34 cellular contexts compared by ENCODE assay signal in genomic region chr6:95109212-95109611, GRCh38.
"Had no signal": no experiment of that assay in that cellular context is flagged by ENCODE, and none has a peak within 500 bp of the region (broad histone marks: within the 10 kb centered on the region; RNA-seq: fewer than 3 reads in every experiment).

No MANE protein-coding gene starts in this region.

- FAIRE-seq: astrocyte, bronchial epithelial cell had no signal

- ATAC-seq: activated naive CD4-positive, alpha-beta T cell treated with anti-CD3 and anti-CD28 coated beads, Interleukin-2, amount 50 U/mL, for 72 hours; activated naive CD8-positive, alpha-beta T cell treated with anti-CD3 and anti-CD28 coated beads, Interleukin-2, amount 50 U/mL, for 24 hours; activated T-cell treated with anti-CD3 and anti-CD28 coated beads, Interleukin-2, amount 50 U/mL, for 4 hours; activated T-cell treated with anti-CD3 and anti-CD28 coated beads, Interleukin-2, amount 50 U/mL, for 72 hours; activated T-helper 17 cell treated with anti-CD3 and anti-CD28 coated beads, Interleukin-2, amount 50 U/mL, for 72 hours; body of pancreas had no signal

- H3K27me3 ChIP-seq: adrenal gland, ascending aorta, body of pancreas, brain microvascular endothelial cell, breast epithelium, cardiac muscle cell had no signal

- H3K4me1 ChIP-seq: adrenal gland, ascending aorta, body of pancreas, breast epithelium had no signal

- H3K9me3 ChIP-seq: adrenal gland, ascending aorta, body of pancreas, breast epithelium had no signal

- H3K4me3 ChIP-seq: adrenal gland, ascending aorta, body of pancreas, breast epithelium, cardiac muscle cell had no signal

- H3K36me3 ChIP-seq: adrenal gland, ascending aorta, brain microvascular endothelial cell, breast epithelium, cardiac muscle cell had no signal

- DNase-seq: activated effector memory CD4-positive, alpha-beta T cell treated with anti-CD3 and anti-CD28 coated beads, Interleukin-2, amount 50 U/mL, for 16 hours; activated effector memory CD4-positive, alpha-beta T cell treated with Interleukin-2 at 50 U/mL for 16 hours; activated gamma-delta T cell; activated gamma-delta T cell treated with Interleukin-2 at 50 U/mL for 16 hours; activated naive CD4-positive, alpha-beta T cell; activated naive CD4-positive, alpha-beta T cell treated with anti-CD3 and anti-CD28 coated beads for 36 hours; activated naive CD4-positive, alpha-beta T cell treated with anti-CD3 and anti-CD28 coated beads, Interleukin-2, amount 10 ng/mL, durations not matched to agents 7 days and 5 days; activated naive CD4-positive, alpha-beta T cell treated with anti-CD3 and anti-CD28 coated beads, Interleukin-2, amount 50 U/mL, for 16 hours; activated naive CD4-positive, alpha-beta T cell treated with Interleukin-2 at 50 U/mL for 16 hours; activated naive CD8-positive, alpha-beta T cell treated with anti-CD3 and anti-CD28 coated beads for 36 hours; activated naive CD8-positive, alpha-beta T cell treated with anti-CD3 and anti-CD28 coated beads, Interleukin-2, amount 10 ng/mL, durations not matched to agents 7 days and 5 days; activated naive CD8-positive, alpha-beta T cell treated with anti-CD3 and anti-CD28 coated beads, Interleukin-2, amount 50 U/mL, for 24 hours; activated T-cell treated with anti-CD3 and anti-CD28 coated beads, Interleukin-2, amount 50 U/mL, for 1 hour; activated T-cell treated with anti-CD3 and anti-CD28 coated beads, Interleukin-2, amount 50 U/mL, for 24 hours; activated T-cell treated with anti-CD3 and anti-CD28 coated beads, Interleukin-2, amount 50 U/mL, for 4 hours; activated T-cell treated with anti-CD3 and anti-CD28 coated beads, Interleukin-2, amount 50 U/mL, for 48 hours; activated T-cell treated with anti-CD3 and anti-CD28 coated beads, Interleukin-2, amount 50 U/mL, for 72 hours; adrenal gland; amniotic stem cell; amygdala; anterior cingulate cortex; aorta; body of pancreas; brain microvascular endothelial cell; caudate nucleus; central memory CD4-positive, alpha-beta T cell; cerebellar nuclear complex had no signal

- H3K27ac ChIP-seq: adrenal gland, ascending aorta, body of pancreas, brain microvascular endothelial cell, breast epithelium, cardiac muscle cell had no signal
